In genomic region chr2:95281071-95281470, GRCh38 we compare ENCODE assay signal across 1 cellular context.
TF ChIP-seq lines count a peak whose summit lies in the region.

No MANE protein-coding gene starts in this region.

TF ChIP-seq in GM23338, 12 proteins besides CTCF, POLR2A, EP300 and RAD21 (continued from another document):
- TF ChIP-seq REST (IDR thresholded peaks at IDR 0.05; ENCODE audit: unreplicated experiment): no peak
- TF ChIP-seq ZNF462 (CRISPR knock-in tag; IDR thresholded peaks at IDR 0.05): no peak
